ENCODE assay signal across 1 cellular context in the genomic region with DNA sequence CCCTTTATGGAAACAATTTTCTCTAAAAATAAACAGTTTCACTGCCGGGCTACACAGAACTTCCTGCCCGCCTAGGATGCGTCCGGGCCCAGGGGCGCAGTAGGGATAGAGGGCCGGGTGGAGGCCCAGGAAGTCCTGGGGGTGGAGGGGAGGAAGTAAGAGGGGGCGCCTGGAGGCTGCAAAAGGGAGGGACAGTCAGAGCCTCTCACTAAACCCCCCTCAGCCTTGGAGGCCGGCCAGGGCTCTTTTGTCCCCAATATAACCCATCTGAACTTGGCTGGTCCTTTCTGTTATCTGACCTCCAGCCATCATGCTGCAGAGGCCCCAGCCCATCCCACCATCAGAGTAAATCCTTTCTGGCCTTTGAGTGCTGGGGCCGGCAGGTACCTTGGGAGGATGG.
TF ChIP-seq lines count a peak whose summit lies in the region.

No MANE protein-coding gene starts in this region.

TF ChIP-seq in H1, 55 proteins besides CTCF, POLR2A, EP300 and RAD21:
- TF ChIP-seq CBX5 (IDR thresholded peaks at IDR 0.05; ENCODE audit: low read depth, low read length) (no peak), KDM1A (IDR thresholded peaks at IDR 0.05; ENCODE audit: borderline replicate concordance, low read length) (peak; percentile 67; the same call in 1 of the 2 replicates)
